ENCODE assay signal across 8 cellular contexts in genomic region chr17:31492880-31493655, GRCh38.
DNase-seq lines count a peak whose midpoint lies in the region; ATAC-seq and TF ChIP-seq lines count a peak whose summit lies in the region.

No MANE protein-coding gene starts in this region.

- intact Hi-C loops in CD4-positive, alpha-beta memory T cell (cut with micrococcal nuclease) = no loop called here

- peak overlapping the region; percentile 95 to 99 (median 97) for H3K27ac Mint-ChIP-seq in CD4-positive, alpha-beta memory T cell
- peak overlapping the region; percentile 31 for H3K27ac Mint-ChIP-seq in type B pancreatic cell

- H3K9ac ChIP-seq in mucosa of rectum (ENCODE audit: low read depth in 1 of 2, low read length in 2 of 2) = peak overlapping the region in 1 of 2 donors; percentile 52

- no peaks in the 10 kb centered on the region for H3K9me3 ChIP-seq in CD4-positive, alpha-beta memory T cell (ENCODE audit: control insufficient read depth in 1 of 2, low read length in 2 of 2)
- H3K9me3 ChIP-seq in mucosa of rectum (ENCODE audit: control insufficient read depth in 2 of 2, low read length in 2 of 2) = no peaks in the 10 kb centered on the region

- no peaks in the 10 kb centered on the region for H3K36me3 ChIP-seq in CD4-positive, alpha-beta memory T cell (ENCODE audit: insufficient read depth, low read length)
- no peaks in the 10 kb centered on the region for H3K36me3 ChIP-seq in mucosa of rectum (ENCODE audit: control insufficient read depth in 2 of 2, insufficient read depth in 2 of 2, low read length in 2 of 2)

- H3K27me3 ChIP-seq in CD4-positive, alpha-beta memory T cell (ENCODE audit: insufficient read depth, low read length) = no peaks in the 10 kb centered on the region
- no peaks in the 10 kb centered on the region for H3K27me3 ChIP-seq in mucosa of rectum (ENCODE audit: control insufficient read depth in 2 of 2, insufficient read depth in 2 of 2, low read length in 2 of 2)
- H3K27me3 ChIP-seq in foreskin keratinocyte = no peaks in the 10 kb centered on the region

- CTCF ChIA-PET in CD4-positive, alpha-beta memory T cell (lab: Charles Lee; ENCODE audit: partially characterized antibody) = interaction anchor here (0.8 to 6.3 kb wide), 3 partner anchors 17 to 56 kb away, joined by 3 to 51 read pairs (median 5); no protein-coding TSS in a partner anchor

- peaks cover 0 to 2% of the 10 kb centered on the region in 2 donors for H3K36me3 Mint-ChIP-seq in CD4-positive, alpha-beta memory T cell
- H3K36me3 Mint-ChIP-seq in activated T-cell treated with anti-CD3 and anti-CD28 coated beads, Interleukin-2, amount 50 U/mL, for 4 hours (ENCODE audit: insufficient read depth) = no peaks in the 10 kb centered on the region
- peaks cover 3% of the 10 kb centered on the region for H3K36me3 Mint-ChIP-seq in type B pancreatic cell

- peak in 1 of 5 donors; percentile 83 for DNase-seq in CD4-positive, alpha-beta memory T cell
- DNase-seq in NAMALWA (ENCODE audit: low spot score) (peak; percentile 74), type B pancreatic cell (ENCODE audit: extremely low spot score, unreplicated experiment) (no peak), NCI-H226 (no peak), foreskin keratinocyte (no peak)
- peak; percentile 77 for DNase-seq in activated T-cell treated with anti-CD3 and anti-CD28 coated beads, Interleukin-2, amount 50 U/mL, for 4 hours

- peak; percentile 58 to 63 for ATAC-seq in activated T-cell treated with anti-CD3 and anti-CD28 coated beads, Interleukin-2, amount 50 U/mL, for 4 hours
- ATAC-seq in GM19328 (IDR thresholded peaks at IDR 0.05; ENCODE audit: unreplicated experiment) = no peak
- no peak for ATAC-seq in foreskin keratinocyte

- H3K4me1 ChIP-seq in CD4-positive, alpha-beta memory T cell (ENCODE audit: insufficient read depth, low read length) = peaks cover 90% of the 10 kb centered on the region
- H3K4me1 ChIP-seq in mucosa of rectum (ENCODE audit: control insufficient read depth in 2 of 2, insufficient read depth in 2 of 2, low read length in 2 of 2) = peaks cover 75% of the 10 kb centered on the region in 2 donors
- peaks cover 18% of the 10 kb centered on the region for H3K4me1 ChIP-seq in foreskin keratinocyte

- peak overlapping the region; percentile 64 for H3K27ac ChIP-seq in CD4-positive, alpha-beta memory T cell (ENCODE audit: low read depth, low read length)
- H3K27ac ChIP-seq in mucosa of rectum (ENCODE audit: low read depth in 2 of 2, low read length in 2 of 2) (peak overlapping the region; percentile 77 to 91), foreskin keratinocyte (no peak overlapping the region)

- TF ChIP-seq CTCF in type B pancreatic cell (conservative IDR thresholded peaks at IDR 0.05) (no peak), foreskin keratinocyte (conservative IDR thresholded peaks at IDR 0.05) (no peak)

- H3K4me3 ChIP-seq in CD4-positive, alpha-beta memory T cell (ENCODE audit: low read length in 2 of 2) = peak overlapping the region in 1 of 2 donors; percentile 37
- peak overlapping the region; percentile 22 to 26 for H3K4me3 ChIP-seq in mucosa of rectum (ENCODE audit: low read length in 2 of 2)

- no peaks in the 10 kb centered on the region for H3K27me3 Mint-ChIP-seq in CD4-positive, alpha-beta memory T cell
- no peaks in the 10 kb centered on the region for H3K27me3 Mint-ChIP-seq in activated T-cell treated with anti-CD3 and anti-CD28 coated beads, Interleukin-2, amount 50 U/mL, for 4 hours (ENCODE audit: low read depth)
- peaks cover 15% of the 10 kb centered on the region for H3K27me3 Mint-ChIP-seq in type B pancreatic cell

- peaks cover 57 to 92% (median 80%) of the 10 kb centered on the region in 4 donors for H3K4me1 Mint-ChIP-seq in CD4-positive, alpha-beta memory T cell
- peaks cover 91% of the 10 kb centered on the region for H3K4me1 Mint-ChIP-seq in activated T-cell treated with anti-CD3 and anti-CD28 coated beads, Interleukin-2, amount 50 U/mL, for 4 hours (ENCODE audit: low read depth)
- H3K4me1 Mint-ChIP-seq in type B pancreatic cell (ENCODE audit: unreplicated experiment) = peaks cover 47% of the 10 kb centered on the region

- POLR2A ChIA-PET in CD4-positive, alpha-beta memory T cell (lab: Charles Lee; ENCODE audit: partially characterized antibody) = interaction anchor here (0.9 to 11.3 kb wide), 4 partner anchors 13 to 65 kb away, joined by 3 to 332 read pairs (median 3); no protein-coding TSS in a partner anchor

- no peaks in the 10 kb centered on the region for H3K9me3 Mint-ChIP-seq in CD4-positive, alpha-beta memory T cell
- no peaks in the 10 kb centered on the region for H3K9me3 Mint-ChIP-seq in activated T-cell treated with anti-CD3 and anti-CD28 coated beads, Interleukin-2, amount 50 U/mL, for 4 hours
- no peaks in the 10 kb centered on the region for H3K9me3 Mint-ChIP-seq in type B pancreatic cell

- peak overlapping the region; percentile 54 to 84 (median 73) for H3K4me3 Mint-ChIP-seq in CD4-positive, alpha-beta memory T cell
- H3K4me3 Mint-ChIP-seq in activated T-cell treated with anti-CD3 and anti-CD28 coated beads, Interleukin-2, amount 50 U/mL, for 4 hours = peak overlapping the region; percentile 67
- H3K4me3 Mint-ChIP-seq in type B pancreatic cell = no peak overlapping the region

Comparison
In these comparisons a context has a peak if more than half of its experiments do, and no peak if none do; other contexts are left out.
1. DNase-seq: peak in NAMALWA (single experiment) and activated T-cell treated with anti-CD3 and anti-CD28 coated beads, Interleukin-2, amount 50 U/mL, for 4 hours (single experiment); none in type B pancreatic cell (single experiment), NCI-H226 (single experiment) and foreskin keratinocyte (0 of 2).
2. ATAC-seq: peak in activated T-cell treated with anti-CD3 and anti-CD28 coated beads, Interleukin-2, amount 50 U/mL, for 4 hours (2 of 2); none in GM19328 (single experiment) and foreskin keratinocyte (single experiment).